ENCODE assay signal across 8 cellular contexts in the genomic region with DNA sequence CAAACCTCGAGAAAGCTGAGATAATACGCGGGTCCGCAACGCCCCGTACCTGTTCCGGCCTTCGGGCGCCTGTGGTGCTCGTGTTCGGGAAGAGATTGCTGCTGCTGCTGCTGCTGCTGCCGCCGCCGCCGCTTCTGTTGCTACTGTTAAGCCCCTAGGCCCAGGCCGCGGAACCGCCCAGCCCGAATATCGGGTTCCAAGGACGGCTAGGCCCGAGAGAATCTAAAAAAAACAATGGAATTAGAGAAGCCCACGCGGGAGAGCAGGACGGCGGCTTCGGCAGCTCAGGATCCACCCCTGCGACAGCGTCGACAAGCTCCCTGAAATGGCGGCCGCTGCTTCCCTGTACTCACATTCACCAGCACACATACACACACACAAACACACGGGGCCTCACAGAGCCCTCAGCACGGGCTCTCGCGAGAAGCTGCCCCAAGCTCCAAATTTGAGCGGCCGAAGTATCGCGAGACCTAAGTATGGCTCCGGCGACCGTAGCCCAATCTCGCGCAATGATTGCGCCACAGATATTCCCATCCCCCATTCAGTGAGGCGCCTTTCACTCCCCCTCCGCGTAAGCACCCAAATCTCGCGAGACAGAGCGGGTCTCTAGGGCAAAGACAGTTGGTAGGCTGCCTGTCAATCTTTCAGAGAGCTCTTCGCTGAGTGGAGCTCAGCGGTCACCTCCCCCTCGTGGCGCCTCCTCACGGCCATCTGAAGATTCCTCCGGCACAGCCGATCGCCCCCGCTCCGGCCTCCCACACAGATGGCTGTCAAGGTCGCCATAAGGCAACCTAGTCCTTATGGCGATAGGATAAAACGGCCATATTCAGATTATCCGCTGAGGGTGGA. TPM values are rescaled to one million over a fixed set of nuclear protein-coding genes. Genes with fewer than 3 reads are reported as not detected.
DNase-seq lines count a peak whose midpoint lies in the region; ATAC-seq and TF ChIP-seq lines count a peak whose summit lies in the region.

A gene (minus strand): TSS at position 369 of the 849 bp plus-strand sequence. CDS start 1,386 bp downstream, outside the sequence.

- peak within 1 kb of the TSS; percentile 84 for H3K4me3 ChIP-seq in coronary artery

- H3K27ac Mint-ChIP-seq in activated CD4-positive, alpha-beta T cell treated with anti-CD3 and anti-CD28 coated beads, Interleukin-2, amount 10 ng/mL, durations not matched to agents 7 days and 5 days, result peak within 1 kb of the TSS; percentile 100

- peak within 1 kb of the TSS; percentile 99 for H3K27ac ChIP-seq in C4-2B
- peak within 1 kb of the TSS; percentile 97 to 100 for H3K27ac ChIP-seq in coronary artery

- H3K27me3 Mint-ChIP-seq in activated CD4-positive, alpha-beta T cell treated with anti-CD3 and anti-CD28 coated beads, Interleukin-2, amount 10 ng/mL, durations not matched to agents 7 days and 5 days, result no peaks in the 10 kb centered on the region

- H3K4me1 Mint-ChIP-seq in activated CD4-positive, alpha-beta T cell treated with anti-CD3 and anti-CD28 coated beads, Interleukin-2, amount 10 ng/mL, durations not matched to agents 7 days and 5 days, result peaks cover 40% of the 10 kb centered on the region

- peaks cover 38% of the 10 kb centered on the region for H3K36me3 Mint-ChIP-seq in activated CD4-positive, alpha-beta T cell treated with anti-CD3 and anti-CD28 coated beads, Interleukin-2, amount 10 ng/mL, durations not matched to agents 7 days and 5 days (ENCODE audit: low read depth)

- TF ChIP-seq CTCF in C4-2B (conservative IDR thresholded peaks at IDR 0.05), result no peak; the same call in 1 of the 2 replicates
- no peak for TF ChIP-seq CTCF in coronary artery (IDR thresholded peaks at IDR 0.05)

- no peaks in the 10 kb centered on the region for H3K9me3 Mint-ChIP-seq in activated CD4-positive, alpha-beta T cell treated with anti-CD3 and anti-CD28 coated beads, Interleukin-2, amount 10 ng/mL, durations not matched to agents 7 days and 5 days

- POLR2A ChIA-PET in activated CD4-positive, alpha-beta T cell treated with anti-CD3 and anti-CD28 coated beads, Interleukin-2, amount 10 ng/mL, durations not matched to agents 7 days and 5 days (lab: Charles Lee), result interaction anchor here (0.6 to 3.0 kb wide), 14 partner anchors 9 to 1180 kb away, joined by 3 to 32 read pairs (median 5); a partner anchor contains a TSS

- H3K4me3 Mint-ChIP-seq in activated CD4-positive, alpha-beta T cell treated with anti-CD3 and anti-CD28 coated beads, Interleukin-2, amount 10 ng/mL, durations not matched to agents 7 days and 5 days, result peak within 1 kb of the TSS; percentile 91

- intact Hi-C loops in left colon (cut with DNase I, micrococcal nuclease), result loop anchor here in 1 of 2 donors (5.0 kb wide), 1 partner anchor 140 kb away; no protein-coding TSS in a partner anchor

- peak; percentile 100 for DNase-seq in NCI-H69 (lab: John Stamatoyannopoulos, UW)
- peak; percentile 100 for DNase-seq in activated CD4-positive, alpha-beta T cell treated with anti-CD3 and anti-CD28 coated beads, Interleukin-2, amount 10 ng/mL, durations not matched to agents 7 days and 5 days
- peak; percentile 100 for DNase-seq in coronary artery (ENCODE audit: low spot score)
- peak; percentile 99 to 100 for DNase-seq in left colon
- peak; percentile 100 for DNase-seq in stimulated activated CD4-positive, alpha-beta T cell treated with anti-CD3 and anti-CD28 coated beads, Interleukin-1b, Interleukin-23, amount 100 ng/mL, for 48 hours

- ATAC-seq in GM19328 (IDR thresholded peaks at IDR 0.05; ENCODE audit: unreplicated experiment) (peak; percentile 79), HG03520 (IDR thresholded peaks at IDR 0.05; ENCODE audit: unreplicated experiment) (peak; percentile 81), left colon (peak; percentile 87)

- CTCF ChIA-PET in activated CD4-positive, alpha-beta T cell treated with anti-CD3 and anti-CD28 coated beads, Interleukin-2, amount 10 ng/mL, durations not matched to agents 7 days and 5 days (lab: Charles Lee), result interaction anchor here (0.6 to 4.0 kb wide), 16 partner anchors 9 to 212 kb away, joined by 3 to 25 read pairs (median 4); a partner anchor contains a TSS

RNA-seq across cellular contexts. Expression of the gene that starts here (rescaled TPM):
- 100 to 1,000 TPM; 374 to 396 TPM for total RNA-seq in activated CD4-positive, alpha-beta T cell treated with anti-CD3 and anti-CD28 coated beads, Interleukin-2, amount 10 ng/mL, durations not matched to agents 7 days and 5 days
- total RNA-seq in left colon, result 100 to 1,000 TPM; 221 to 232 TPM

Comparison
In these comparisons a context has a peak if more than half of its experiments do, and no peak if none do; other contexts are left out.
1. Peak in every context shown above with its lines: DNase-seq, ATAC-seq, H3K4me3 ChIP-seq and H3K27ac ChIP-seq.